ENCODE assay signal across 19 cellular contexts in genomic region chr11:125162743-125163142, GRCh38. TPM values are rescaled to one million over a fixed set of nuclear protein-coding genes. Genes with fewer than 3 reads are reported as not detected.
DNase-seq lines count a peak whose midpoint lies in the region; TF ChIP-seq lines count a peak whose summit lies in the region.
"Had no signal": no experiment of that assay in that cellular context is flagged by ENCODE, and none has a peak within 500 bp of the region (broad histone marks: within the 10 kb centered on the region; RNA-seq: fewer than 3 reads in every experiment).

No MANE protein-coding gene starts in this region.

- DNase-seq in HEK293T (ENCODE audit: extremely low spot score) = no peak
- peak; percentile 63 for DNase-seq in left kidney (ENCODE audit: low read depth, low spot score)
- DNase-seq in progenitor cell of endocrine pancreas (ENCODE audit: low spot score, unreplicated experiment) = no peak
- no peak for DNase-seq in CD4-positive, alpha-beta memory T cell
- DNase-seq in activated T-cell treated with anti-CD3 and anti-CD28 coated beads for 4 hours = no peak
- DNase-seq in middle frontal gyrus (ENCODE audit: extremely low spot score, low spot score) = no peak
- DNase-seq: BE2C; CD8-positive, alpha-beta memory T cell; DND-41; GF-D8; NCI-H146; NCI-H2107; NCI-H226; NCI-H526; NK-92 treated with Interleukin-12 subunit alpha and Interleukin-12 subunit beta, amount 100 ng/mL, for 24 hours; SJCRH30 had no signal

- peaks cover 3% of the 10 kb centered on the region for H3K27me3 Mint-ChIP-seq in progenitor cell of endocrine pancreas
- peaks cover 32 to 33% of the 10 kb centered on the region in 2 donors for H3K27me3 Mint-ChIP-seq in CD4-positive, alpha-beta memory T cell

- intact Hi-C loops in CD4-positive, alpha-beta memory T cell (cut with micrococcal nuclease) = no loop called here

- no peaks in the 10 kb centered on the region for H3K27me3 ChIP-seq in ectodermal cell (ENCODE audit: control insufficient read depth, insufficient read depth, low read length, poor library complexity, severe bottlenecking)
- H3K27me3 ChIP-seq in CD4-positive, alpha-beta memory T cell (ENCODE audit: insufficient read depth, low read length) = peaks cover 24% of the 10 kb centered on the region
- H3K27me3 ChIP-seq: SJCRH30 had no signal

- no peaks in the 10 kb centered on the region for H3K36me3 ChIP-seq in ectodermal cell (ENCODE audit: control insufficient read depth, insufficient read depth, low read length)
- no peaks in the 10 kb centered on the region for H3K36me3 ChIP-seq in CD4-positive, alpha-beta memory T cell (ENCODE audit: insufficient read depth, low read length)
- H3K36me3 ChIP-seq: BE2C, SJCRH30 had no signal

- H3K9me3 ChIP-seq in ectodermal cell (ENCODE audit: control insufficient read depth, low read length) = no peaks in the 10 kb centered on the region
- H3K9me3 ChIP-seq in CD4-positive, alpha-beta memory T cell (ENCODE audit: control insufficient read depth in 1 of 2, low read length in 2 of 2) = no peaks in the 10 kb centered on the region
- H3K9me3 ChIP-seq: BE2C, SJCRH30 had no signal

- H3K27ac ChIP-seq in ectodermal cell (ENCODE audit: insufficient read depth, low read depth, low read length, poor library complexity, severe bottlenecking) = peak overlapping the region; percentile 92
- no peak overlapping the region for H3K27ac ChIP-seq in CD4-positive, alpha-beta memory T cell (ENCODE audit: low read depth, low read length)
- H3K27ac ChIP-seq: RWPE1, SJCRH30 had no signal

- no peak overlapping the region for H3K4me3 ChIP-seq in ectodermal cell (ENCODE audit: insufficient read depth, low read depth, low read length)
- no peak overlapping the region for H3K4me3 ChIP-seq in CD4-positive, alpha-beta memory T cell (ENCODE audit: low read length in 2 of 2)
- H3K4me3 ChIP-seq: SJCRH30 had no signal

- no peak overlapping the region for H3K4me3 Mint-ChIP-seq in progenitor cell of endocrine pancreas (ENCODE audit: low read depth)
- peak overlapping the region in 2 of 8 donors; percentile 44 to 49 for H3K4me3 Mint-ChIP-seq in CD4-positive, alpha-beta memory T cell
- H3K4me3 Mint-ChIP-seq: IgD-negative memory B cell had no signal

- CTCF ChIA-PET in HEK293T (lab: Yijun Ruan, JAX) = interaction anchor here (1.1 to 1.4 kb wide), 2 partner anchors 17 to 49 kb away, joined by 3 to 4 read pairs; no protein-coding TSS in a partner anchor
- CTCF ChIA-PET in CD4-positive, alpha-beta memory T cell (lab: Charles Lee; ENCODE audit: partially characterized antibody) = interaction anchor here (1.9 to 2.2 kb wide), 2 partner anchors 10 to 21 kb away, joined by 4 to 7 read pairs; no protein-coding TSS in a partner anchor

- H3K27ac Mint-ChIP-seq in progenitor cell of endocrine pancreas = peak overlapping the region; percentile 5
- no peak overlapping the region for H3K27ac Mint-ChIP-seq in CD4-positive, alpha-beta memory T cell
- H3K27ac Mint-ChIP-seq: CD8-positive, alpha-beta memory T cell; IgD-negative memory B cell had no signal

- no peaks in the 10 kb centered on the region for H3K9me3 Mint-ChIP-seq in progenitor cell of endocrine pancreas (ENCODE audit: low read depth)
- no peaks in the 10 kb centered on the region for H3K9me3 Mint-ChIP-seq in CD4-positive, alpha-beta memory T cell
- H3K9me3 Mint-ChIP-seq: IgD-negative memory B cell had no signal

- 16 to 26% methylated on average over 3 of the region's 4 CpGs for WGBS in ectodermal cell, 2 experiments

- POLR2A ChIA-PET in HEK293T (lab: Yijun Ruan, JAX) = no interaction called here
- POLR2A ChIA-PET in CD4-positive, alpha-beta memory T cell (lab: Charles Lee; ENCODE audit: partially characterized antibody) = no interaction called here

- H3K4me1 ChIP-seq in ectodermal cell (ENCODE audit: control insufficient read depth, insufficient read depth, low read length) = peaks cover 27% of the 10 kb centered on the region
- H3K4me1 ChIP-seq in CD4-positive, alpha-beta memory T cell (ENCODE audit: insufficient read depth, low read length) = peaks cover 22% of the 10 kb centered on the region
- H3K4me1 ChIP-seq: BE2C had no signal

- no peak for TF ChIP-seq CTCF in progenitor cell of endocrine pancreas (IDR thresholded peaks at IDR 0.05; ENCODE audit: unreplicated experiment)

- H3K36me3 Mint-ChIP-seq in progenitor cell of endocrine pancreas (ENCODE audit: insufficient read depth) = no peaks in the 10 kb centered on the region
- H3K36me3 Mint-ChIP-seq in CD4-positive, alpha-beta memory T cell = peaks cover 0 to 2% of the 10 kb centered on the region in 2 donors
- H3K36me3 Mint-ChIP-seq: CD8-positive, alpha-beta memory T cell had no signal

- peaks cover 31% of the 10 kb centered on the region for H3K4me1 Mint-ChIP-seq in progenitor cell of endocrine pancreas (ENCODE audit: low read depth)
- peaks cover 15 to 33% (median 22%) of the 10 kb centered on the region in 4 donors for H3K4me1 Mint-ChIP-seq in CD4-positive, alpha-beta memory T cell

TF ChIP-seq in HEK293T, 16 proteins besides CTCF, POLR2A, EP300 and RAD21:
- TF ChIP-seq L3MBTL2 (conservative IDR thresholded peaks at IDR 0.05) = no peak
- TF ChIP-seq SP1 (IDR thresholded peaks at IDR 0.05) = no peak
- TF ChIP-seq CTBP1 (IDR thresholded peaks at IDR 0.05; ENCODE audit: borderline replicate concordance) = no peak
- TF ChIP-seq PKNOX1 (IDR thresholded peaks at IDR 0.05) = peak; percentile 69
- no peak for TF ChIP-seq ELF4 (IDR thresholded peaks at IDR 0.05)
- TF ChIP-seq FOXM1 (IDR thresholded peaks at IDR 0.05; ENCODE audit: borderline replicate concordance) = no peak
- no peak for TF ChIP-seq LEF1 (IDR thresholded peaks at IDR 0.05; ENCODE audit: borderline replicate concordance)
- no peak for TF ChIP-seq TARDBP (IDR thresholded peaks at IDR 0.05)
- TF ChIP-seq BHLHE40 (IDR thresholded peaks at IDR 0.05; ENCODE audit: borderline replicate concordance) = no peak

RNA-seq across cellular contexts. Expression of gene PKNOX2, which starts 1.8 kb away (rescaled TPM):
- polyA plus RNA-seq in ectodermal cell (2013, experiment 1 of 4) = 44.3 TPM
- polyA plus RNA-seq in ectodermal cell (2013, experiment 2 of 4) = 55.2 TPM
- polyA plus RNA-seq in ectodermal cell (2013, experiment 3 of 4) = 31.6 TPM
- 38.2 TPM for polyA plus RNA-seq in ectodermal cell (2013, experiment 4 of 4)
- 32.8 and 39.9 TPM in 2 replicates for total RNA-seq in progenitor cell of endocrine pancreas
- not detected for total RNA-seq in CD4-positive, alpha-beta memory T cell
- polyA plus RNA-seq in CD4-positive, alpha-beta memory T cell = not detected
- total RNA-seq: CD8-positive, alpha-beta memory T cell had no signal
- polyA plus RNA-seq: CD8-positive, alpha-beta memory T cell; IgD-negative memory B cell had no signal

RNA-seq across cellular contexts. Expression of gene TMEM218, which starts 51.3 kb away (rescaled TPM):
- 49.5 TPM for polyA plus RNA-seq in ectodermal cell (2013, experiment 1 of 4)
- polyA plus RNA-seq in ectodermal cell (2013, experiment 2 of 4) = 53.5 TPM
- 50.4 TPM for polyA plus RNA-seq in ectodermal cell (2013, experiment 3 of 4)
- 59.1 TPM for polyA plus RNA-seq in ectodermal cell (2013, experiment 4 of 4)
- total RNA-seq in progenitor cell of endocrine pancreas = 16.9 and 18.1 TPM in 2 replicates
- total RNA-seq in CD4-positive, alpha-beta memory T cell = 10 to 100 TPM; 15.1 to 16.6 TPM
- polyA plus RNA-seq in CD4-positive, alpha-beta memory T cell = 10 to 100 TPM; 25.5 to 48.1 TPM

Comparison
In these comparisons a context has a peak if more than half of its experiments do, and no peak if none do; other contexts are left out.
1. RNA of gene PKNOX2, which starts 1.8 kb away (total RNA-seq): 32.8 to 39.9 TPM in progenitor cell of endocrine pancreas; not detected in CD4-positive, alpha-beta memory T cell; every median in the first group is over 10 times any median in the second.